7 cellular contexts compared by ENCODE assay signal in the genomic region with DNA sequence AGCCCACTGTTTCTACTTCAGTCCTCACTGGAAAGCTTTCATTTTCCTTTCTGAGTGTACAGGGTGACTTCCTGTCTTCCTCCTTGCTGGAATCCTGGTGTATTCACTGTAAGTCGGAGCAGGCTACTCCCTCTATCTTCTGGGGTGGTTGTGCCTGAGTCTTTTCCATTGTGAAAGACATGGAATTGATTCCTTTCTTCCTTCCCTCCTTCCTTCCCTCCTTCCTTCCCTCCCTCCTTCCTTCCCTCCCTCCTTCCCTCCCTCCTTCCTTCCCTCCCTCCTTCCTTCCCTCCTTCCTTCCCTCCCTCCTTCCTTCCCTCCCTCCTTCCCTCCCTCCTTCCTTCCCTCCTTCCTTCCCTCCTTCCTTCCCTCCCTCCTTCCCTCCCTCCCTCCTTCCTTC. TPM values are rescaled to one million over a fixed set of nuclear protein-coding genes. Genes with fewer than 3 reads are reported as not detected.
A peak's percentile ranks its signal among the peaks of the same experiment; 100 is the strongest.
DNase-seq lines count a peak whose midpoint lies in the region; ATAC-seq and TF ChIP-seq lines count a peak whose summit lies in the region.
"Not testable (repeated sequence)": the region's sequence is repeated elsewhere in the genome, so short reads cannot be mapped to it uniquely, and the experiment has no call there.

No MANE protein-coding gene starts in this region.

- not testable (repeated sequence) for H3K4me3 ChIP-seq in CD4-positive, CD25-positive, alpha-beta regulatory T cell (ENCODE audit: low read depth, low read length); lower lobe of right lung; neutrophil (ENCODE audit: low read depth in 1 of 2, low read length in 1 of 2)

- H3K27ac ChIP-seq in CD4-positive, CD25-positive, alpha-beta regulatory T cell (ENCODE audit: insufficient read depth, low read length, poor library complexity, severe bottlenecking): peak overlapping the region; percentile 41
- H3K27ac ChIP-seq in lower lobe of right lung (peak overlapping the region; percentile 20), neutrophil (peak overlapping the region; percentile 97)

- H3K4me1 Mint-ChIP-seq in CD4-positive, CD25-positive, alpha-beta regulatory T cell: peaks cover 12 to 91% (median 54%) of the 10 kb centered on the region in 4 donors
- peaks cover 84 to 87% (median 87%) of the 10 kb centered on the region in 3 donors for H3K4me1 Mint-ChIP-seq in T-cell
- peaks cover 82% of the 10 kb centered on the region for H3K4me1 Mint-ChIP-seq in activated CD8-positive, alpha-beta T cell treated with anti-CD3 and anti-CD28 coated beads for 36 hours (ENCODE audit: low read depth)
- H3K4me1 Mint-ChIP-seq in activated naive CD8-positive, alpha-beta T cell (ENCODE audit: low read depth): peaks cover 84% of the 10 kb centered on the region
- H3K4me1 Mint-ChIP-seq in effector memory CD8-positive, alpha-beta T cell (ENCODE audit: low read depth in 2 of 2): peaks cover 67 to 72% of the 10 kb centered on the region in 2 donors

- not testable (repeated sequence) for H3K27me3 ChIP-seq in CD4-positive, CD25-positive, alpha-beta regulatory T cell (ENCODE audit: control insufficient read depth, insufficient read depth, low read length); lower lobe of right lung (ENCODE audit: low read depth); neutrophil

- CTCF ChIA-PET in T-cell (lab: Charles Lee): interaction anchor here in 1 of 2 donors (3.6 kb wide), 1 partner anchor 41 kb away, joined by 45 read pairs; the partner anchor contains the start of gene DNM2
- CTCF ChIA-PET in activated CD8-positive, alpha-beta T cell treated with anti-CD3 and anti-CD28 coated beads for 36 hours (lab: Charles Lee): interaction anchor here (1.9 kb wide), 1 partner anchor 39 kb away, joined by 5 read pairs; no protein-coding TSS in a partner anchor

- peaks cover 71% of the 10 kb centered on the region for H3K4me1 ChIP-seq in CD4-positive, CD25-positive, alpha-beta regulatory T cell (ENCODE audit: control insufficient read depth, insufficient read depth, low read length, poor library complexity, severe bottlenecking)
- H3K4me1 ChIP-seq in lower lobe of right lung: peaks cover 82% of the 10 kb centered on the region
- H3K4me1 ChIP-seq in neutrophil (ENCODE audit: control insufficient read depth in 1 of 2, insufficient read depth in 1 of 2, low read depth in 1 of 2, low read length in 1 of 2): peaks cover 90 to 94% of the 10 kb centered on the region in 2 experiments

- TF ChIP-seq CTCF in activated CD8-positive, alpha-beta T cell treated with anti-CD3 and anti-CD28 coated beads for 36 hours (IDR thresholded peaks at IDR 0.05); lower lobe of right lung (IDR thresholded peaks at IDR 0.05); neutrophil (IDR thresholded peaks at IDR 0.05): not testable (repeated sequence)

- peaks cover 13% of the 10 kb centered on the region for H3K36me3 Mint-ChIP-seq in CD4-positive, CD25-positive, alpha-beta regulatory T cell
- H3K36me3 Mint-ChIP-seq in T-cell: peaks cover 18% of the 10 kb centered on the region
- peaks cover 42% of the 10 kb centered on the region for H3K36me3 Mint-ChIP-seq in activated CD8-positive, alpha-beta T cell treated with anti-CD3 and anti-CD28 coated beads for 36 hours (ENCODE audit: low read depth)
- not testable (repeated sequence) for H3K36me3 Mint-ChIP-seq in activated naive CD8-positive, alpha-beta T cell
- peaks cover 70% of the 10 kb centered on the region for H3K36me3 Mint-ChIP-seq in effector memory CD8-positive, alpha-beta T cell (ENCODE audit: insufficient read depth)

- POLR2A ChIA-PET in T-cell (lab: Charles Lee): interaction anchor here in 1 of 2 donors (0.6 kb wide), 1 partner anchor 10 kb away, joined by 4 read pairs; no protein-coding TSS in a partner anchor
- POLR2A ChIA-PET in activated CD8-positive, alpha-beta T cell treated with anti-CD3 and anti-CD28 coated beads for 36 hours (lab: Charles Lee): interaction anchor here (0.6 to 0.9 kb wide), 3 partner anchors 27 to 102 kb away, joined by 3 read pairs; no protein-coding TSS in a partner anchor

- DNase-seq in CD4-positive, CD25-positive, alpha-beta regulatory T cell; T-cell; activated CD8-positive, alpha-beta T cell treated with anti-CD3 and anti-CD28 coated beads for 36 hours; effector memory CD8-positive, alpha-beta T cell; lower lobe of right lung: not testable (repeated sequence)

- peak overlapping the region in 2 of 3 donors; percentile 66 to 71 for H3K27ac Mint-ChIP-seq in CD4-positive, CD25-positive, alpha-beta regulatory T cell
- H3K27ac Mint-ChIP-seq in T-cell: peak overlapping the region; percentile 86 to 96
- peak overlapping the region; percentile 68 for H3K27ac Mint-ChIP-seq in activated CD8-positive, alpha-beta T cell treated with anti-CD3 and anti-CD28 coated beads for 36 hours
- peak overlapping the region; percentile 70 for H3K27ac Mint-ChIP-seq in activated naive CD8-positive, alpha-beta T cell
- H3K27ac Mint-ChIP-seq in effector memory CD8-positive, alpha-beta T cell: peak overlapping the region; percentile 91 to 94

- H3K4me3 Mint-ChIP-seq in CD4-positive, CD25-positive, alpha-beta regulatory T cell; T-cell; activated CD8-positive, alpha-beta T cell treated with anti-CD3 and anti-CD28 coated beads for 36 hours; activated naive CD8-positive, alpha-beta T cell; effector memory CD8-positive, alpha-beta T cell: not testable (repeated sequence)

- not testable (repeated sequence) for ATAC-seq in CD4-positive, CD25-positive, alpha-beta regulatory T cell (ENCODE audit: low read depth in 2 of 2); T-cell (replicated peaks in 1 of 4); activated CD8-positive, alpha-beta T cell treated with anti-CD3 and anti-CD28 coated beads for 36 hours; effector memory CD8-positive, alpha-beta T cell (replicated peaks); lower lobe of right lung

- H3K36me3 ChIP-seq in CD4-positive, CD25-positive, alpha-beta regulatory T cell (ENCODE audit: control insufficient read depth, insufficient read depth, low read length): not testable (repeated sequence)
- H3K36me3 ChIP-seq in lower lobe of right lung (peaks cover 33% of the 10 kb centered on the region), neutrophil (peaks cover 22% of the 10 kb centered on the region)

- intact Hi-C loops in activated CD8-positive, alpha-beta T cell treated with anti-CD3 and anti-CD28 coated beads for 36 hours (cut with micrococcal nuclease): loop anchor here (5.0 kb wide), 1 partner anchor 41 kb away; the partner anchor contains the start of gene DNM2
- intact Hi-C loops in lower lobe of right lung (cut with DNase I): not testable (repeated sequence)

- not testable (repeated sequence) for H3K9me3 ChIP-seq in CD4-positive, CD25-positive, alpha-beta regulatory T cell (ENCODE audit: control insufficient read depth in 2 of 2, low read length in 2 of 2); lower lobe of right lung; neutrophil

- H3K27me3 Mint-ChIP-seq in CD4-positive, CD25-positive, alpha-beta regulatory T cell; T-cell; activated CD8-positive, alpha-beta T cell treated with anti-CD3 and anti-CD28 coated beads for 36 hours; activated naive CD8-positive, alpha-beta T cell; effector memory CD8-positive, alpha-beta T cell: not testable (repeated sequence)

- H3K9me3 Mint-ChIP-seq in CD4-positive, CD25-positive, alpha-beta regulatory T cell; T-cell; activated CD8-positive, alpha-beta T cell treated with anti-CD3 and anti-CD28 coated beads for 36 hours; activated naive CD8-positive, alpha-beta T cell (ENCODE audit: low read depth); effector memory CD8-positive, alpha-beta T cell: not testable (repeated sequence)

RNA-seq across cellular contexts. Expression of gene DNM2, which starts 40.2 kb away (rescaled TPM):
- total RNA-seq in CD4-positive, CD25-positive, alpha-beta regulatory T cell: 269 TPM
- polyA plus RNA-seq in CD4-positive, CD25-positive, alpha-beta regulatory T cell: 10 to 100 TPM; 61.8 to 63.6 (median 62.8) TPM
- 100 to 1,000 TPM; 272 to 329 (median 297) TPM for total RNA-seq in T-cell
- total RNA-seq in activated CD8-positive, alpha-beta T cell treated with anti-CD3 and anti-CD28 coated beads for 36 hours: 100 to 1,000 TPM; 151 to 153 TPM
- total RNA-seq in lower lobe of right lung: 282 TPM

RNA-seq across cellular contexts. Expression of gene QTRT1, which starts 56.8 kb away (rescaled TPM):
- 37.2 TPM for total RNA-seq in CD4-positive, CD25-positive, alpha-beta regulatory T cell
- 10 to 100 TPM; 30.6 to 43.7 (median 36.9) TPM for polyA plus RNA-seq in CD4-positive, CD25-positive, alpha-beta regulatory T cell
- 10 to 100 TPM; 47.7 to 68.1 (median 55.1) TPM for total RNA-seq in T-cell
- 10 to 100 TPM; 56.8 to 61.8 TPM for total RNA-seq in activated CD8-positive, alpha-beta T cell treated with anti-CD3 and anti-CD28 coated beads for 36 hours
- 29.7 TPM for total RNA-seq in lower lobe of right lung

Comparison
In these comparisons a context has a peak if more than half of its experiments do, and no peak if none do; other contexts are left out.
1. H3K27ac ChIP-seq: peak in every context shown above with its lines; median percentile 97 in neutrophil; 41 in CD4-positive, CD25-positive, alpha-beta regulatory T cell; 20 in lower lobe of right lung.